8 cellular contexts compared by ENCODE assay signal in the genomic region with DNA sequence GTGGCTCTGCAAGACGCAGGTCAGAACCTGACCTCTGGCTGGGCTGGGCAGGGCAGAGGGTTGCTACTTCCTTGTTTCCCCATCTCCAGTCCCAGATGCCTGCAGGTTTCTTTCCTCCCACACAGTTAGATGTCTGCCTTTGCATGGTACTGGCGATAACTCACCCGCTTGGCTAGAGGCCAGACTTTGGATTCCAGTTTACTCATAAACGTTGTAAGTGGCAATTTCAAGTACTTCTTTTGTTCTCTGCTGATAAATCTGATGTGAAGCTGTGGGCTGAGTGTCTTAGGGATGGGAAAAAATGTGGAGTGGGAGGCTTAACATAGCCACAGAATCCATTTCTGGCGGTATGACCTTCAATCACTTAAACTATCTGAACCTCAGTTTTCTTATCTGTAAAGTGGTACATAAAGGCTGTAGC.
DNase-seq lines count a peak whose midpoint lies in the region; ATAC-seq and TF ChIP-seq lines count a peak whose summit lies in the region.

No MANE protein-coding gene starts in this region.

- H4K91ac ChIP-seq in mesenchymal stem cell (ENCODE audit: low read length) = no peak overlapping the region

- H3K27me3 ChIP-seq in hepatocyte = no peaks in the 10 kb centered on the region
- H3K27me3 ChIP-seq in mesenchymal stem cell (ENCODE audit: control insufficient read depth in 1 of 2, insufficient read depth in 1 of 2, low read length in 2 of 2) = peaks cover 0 to 54% of the 10 kb centered on the region in 2 experiments

- H3K18ac ChIP-seq in mesenchymal stem cell (ENCODE audit: low read depth in 1 of 2, low read length in 2 of 2) = no peak overlapping the region

- H3K4ac ChIP-seq in mesenchymal stem cell (ENCODE audit: low read depth in 1 of 2, low read length in 2 of 2) = no peak overlapping the region

- H3K9me2 ChIP-seq in hepatocyte (replicated peaks; ENCODE audit: insufficient read depth) = no peaks in the 10 kb centered on the region

- H3K9me3 ChIP-seq in hepatocyte (ENCODE audit: low read depth) = no peaks in the 10 kb centered on the region
- H3K9me3 ChIP-seq in mesenchymal stem cell (ENCODE audit: control insufficient read depth, low read length) = no peaks in the 10 kb centered on the region

- H4K8ac ChIP-seq in mesenchymal stem cell (ENCODE audit: low read length) = no peak overlapping the region

- H3K4me3 ChIP-seq in hepatocyte = no peak overlapping the region
- H3K4me3 ChIP-seq in mesenchymal stem cell (ENCODE audit: insufficient read depth in 1 of 2, low read depth in 1 of 2, low read length in 2 of 2) = no peak overlapping the region

- H3K27ac Mint-ChIP-seq in activated naive CD8-positive, alpha-beta T cell treated with anti-CD3 and anti-CD28 coated beads for 36 hours = no peak overlapping the region

- no peak overlapping the region for H3K4me3 Mint-ChIP-seq in activated naive CD8-positive, alpha-beta T cell treated with anti-CD3 and anti-CD28 coated beads for 36 hours

- no peaks in the 10 kb centered on the region for H3K9me3 Mint-ChIP-seq in activated naive CD8-positive, alpha-beta T cell treated with anti-CD3 and anti-CD28 coated beads for 36 hours

- H2BK12ac ChIP-seq in mesenchymal stem cell (ENCODE audit: low read length in 2 of 2) = no peak overlapping the region

- no peak overlapping the region for H3K4me2 ChIP-seq in hepatocyte
- no peak overlapping the region for H3K4me2 ChIP-seq in mesenchymal stem cell (ENCODE audit: low read length, poor library complexity, severe bottlenecking)

- no peaks in the 10 kb centered on the region for H4K20me1 ChIP-seq in hepatocyte (ENCODE audit: insufficient read depth, poor library complexity, severe bottlenecking)

- H3K36me3 ChIP-seq in hepatocyte (replicated peaks; ENCODE audit: insufficient read depth, low read depth) (no peaks in the 10 kb centered on the region), mesenchymal stem cell (ENCODE audit: control insufficient read depth in 1 of 2, insufficient read depth in 2 of 2, low read depth in 1 of 2, low read length in 2 of 2) (no peaks in the 10 kb centered on the region)

- no peak overlapping the region for H2BK120ac ChIP-seq in mesenchymal stem cell (ENCODE audit: low read depth, low read length)

- H3K4me1 ChIP-seq in hepatocyte (ENCODE audit: insufficient read depth) = peaks cover 3% of the 10 kb centered on the region
- no peaks in the 10 kb centered on the region for H3K4me1 ChIP-seq in mesenchymal stem cell (ENCODE audit: control insufficient read depth, insufficient read depth, low read depth, low read length)

- ATAC-seq in GM18519 (IDR thresholded peaks at IDR 0.05; ENCODE audit: low FRiP score, unreplicated experiment) = no peak

- H3K23ac ChIP-seq in mesenchymal stem cell (ENCODE audit: low read length in 2 of 2) = no peak overlapping the region

- peak; percentile 14 for DNase-seq in CMK (ENCODE audit: low read depth)
- DNase-seq in LHCN-M2 (ENCODE audit: low read depth) = peak; percentile 63
- peak; percentile 42 for DNase-seq in SHP77 treated with DMSO at 0.1 percent for 48 hours (lab: John Stamatoyannopoulos, UW)
- peak; percentile 75 for DNase-seq in hepatocyte (ENCODE audit: low spot score)
- no peak for DNase-seq in mesenchymal stem cell
- DNase-seq in activated naive CD8-positive, alpha-beta T cell treated with anti-CD3 and anti-CD28 coated beads for 36 hours = no peak
- no peak for DNase-seq in T-helper 1 cell

- H2BK15ac ChIP-seq in mesenchymal stem cell (ENCODE audit: low read depth, poor library complexity, severe bottlenecking) = no peak overlapping the region

- H3K27ac ChIP-seq in hepatocyte (no peak overlapping the region), mesenchymal stem cell (ENCODE audit: low read length, poor library complexity, severe bottlenecking) (no peak overlapping the region)

- no peak for TF ChIP-seq CTCF in hepatocyte (IDR thresholded peaks at IDR 0.05; ENCODE audit: poor library complexity)

- H3K14ac ChIP-seq in mesenchymal stem cell (ENCODE audit: low read length in 2 of 2) = no peak overlapping the region

- H3K9ac ChIP-seq in mesenchymal stem cell (ENCODE audit: low read length) = no peak overlapping the region

- H2AFZ ChIP-seq in hepatocyte (no peak overlapping the region), mesenchymal stem cell (ENCODE audit: low read depth, low read length) (no peak overlapping the region)

- H2BK5ac ChIP-seq in mesenchymal stem cell (ENCODE audit: low read depth, low read length, poor library complexity, severe bottlenecking) = no peak overlapping the region

- H3K79me1 ChIP-seq in mesenchymal stem cell (replicated peaks; ENCODE audit: low read length, poor library complexity, severe bottlenecking) = no peaks in the 10 kb centered on the region

- peaks cover 8% of the 10 kb centered on the region for H3K27me3 Mint-ChIP-seq in activated naive CD8-positive, alpha-beta T cell treated with anti-CD3 and anti-CD28 coated beads for 36 hours

- WGBS in hepatocyte (ENCODE audit: low lambda C conversion rate, missing lambda C conversion rate) = 38% methylated on average over 5 of the region's 5 CpGs
- 55% methylated on average over 4 of the region's 5 CpGs for WGBS in mesenchymal stem cell

- no peaks in the 10 kb centered on the region for H3K36me3 Mint-ChIP-seq in activated naive CD8-positive, alpha-beta T cell treated with anti-CD3 and anti-CD28 coated beads for 36 hours

- H3K4me1 Mint-ChIP-seq in activated naive CD8-positive, alpha-beta T cell treated with anti-CD3 and anti-CD28 coated beads for 36 hours = no peaks in the 10 kb centered on the region

- no peak overlapping the region for H2AK5ac ChIP-seq in mesenchymal stem cell (ENCODE audit: low read length, severe bottlenecking)

- no peaks in the 10 kb centered on the region for H3K79me2 ChIP-seq in hepatocyte

Comparison
In these comparisons a context has a peak if more than half of its experiments do, and no peak if none do; other contexts are left out.
1. DNase-seq: peak in CMK (single experiment), LHCN-M2 (single experiment), SHP77 treated with DMSO at 0.1 percent for 48 hours (single experiment) and hepatocyte (single experiment); none in mesenchymal stem cell (single experiment), activated naive CD8-positive, alpha-beta T cell treated with anti-CD3 and anti-CD28 coated beads for 36 hours (single experiment) and T-helper 1 cell (0 of 5).